ENCODE assay signal across 1 cellular context in the genomic region with DNA sequence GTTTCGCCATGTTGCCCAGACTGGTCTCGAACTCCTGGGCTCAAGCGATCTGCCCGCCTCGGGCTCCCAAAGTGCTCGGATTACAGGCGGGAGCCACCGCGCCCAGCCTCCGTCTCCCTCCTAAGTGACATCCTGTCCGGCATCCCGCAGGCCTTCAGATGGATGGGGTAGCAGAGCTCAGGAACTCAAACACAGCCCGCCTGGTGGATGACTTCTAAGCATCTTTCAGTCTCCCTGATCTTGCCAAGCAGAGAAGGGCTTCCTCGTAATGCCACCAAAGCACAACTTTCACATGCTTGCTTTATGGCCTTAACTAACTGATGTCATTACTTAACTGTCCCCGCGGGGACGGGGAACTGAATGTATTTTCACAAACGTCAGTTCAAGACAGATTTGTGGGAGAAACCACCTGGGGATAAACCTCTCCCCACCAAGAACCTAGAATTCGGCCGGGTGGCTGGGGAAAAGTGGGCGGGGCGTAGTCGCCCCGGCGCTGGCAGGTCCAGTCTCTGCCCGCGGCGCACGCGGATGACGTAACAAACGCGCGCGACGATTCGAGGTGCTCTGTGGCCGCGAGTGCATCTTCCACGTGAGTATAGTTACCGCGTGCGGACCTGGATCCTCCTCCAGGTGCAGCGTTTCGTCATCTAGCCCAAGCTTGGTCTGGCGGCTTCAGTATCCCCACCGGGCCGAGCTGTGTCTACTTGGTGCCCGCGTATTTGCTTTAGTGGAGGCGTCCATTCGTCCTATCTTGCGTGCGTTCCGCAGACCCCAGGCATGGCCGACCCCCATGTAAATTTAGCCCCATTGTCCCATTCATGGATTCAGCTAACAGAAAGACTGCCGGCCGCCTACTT.
TF ChIP-seq lines count a peak whose summit lies in the region.

A gene with protein sequence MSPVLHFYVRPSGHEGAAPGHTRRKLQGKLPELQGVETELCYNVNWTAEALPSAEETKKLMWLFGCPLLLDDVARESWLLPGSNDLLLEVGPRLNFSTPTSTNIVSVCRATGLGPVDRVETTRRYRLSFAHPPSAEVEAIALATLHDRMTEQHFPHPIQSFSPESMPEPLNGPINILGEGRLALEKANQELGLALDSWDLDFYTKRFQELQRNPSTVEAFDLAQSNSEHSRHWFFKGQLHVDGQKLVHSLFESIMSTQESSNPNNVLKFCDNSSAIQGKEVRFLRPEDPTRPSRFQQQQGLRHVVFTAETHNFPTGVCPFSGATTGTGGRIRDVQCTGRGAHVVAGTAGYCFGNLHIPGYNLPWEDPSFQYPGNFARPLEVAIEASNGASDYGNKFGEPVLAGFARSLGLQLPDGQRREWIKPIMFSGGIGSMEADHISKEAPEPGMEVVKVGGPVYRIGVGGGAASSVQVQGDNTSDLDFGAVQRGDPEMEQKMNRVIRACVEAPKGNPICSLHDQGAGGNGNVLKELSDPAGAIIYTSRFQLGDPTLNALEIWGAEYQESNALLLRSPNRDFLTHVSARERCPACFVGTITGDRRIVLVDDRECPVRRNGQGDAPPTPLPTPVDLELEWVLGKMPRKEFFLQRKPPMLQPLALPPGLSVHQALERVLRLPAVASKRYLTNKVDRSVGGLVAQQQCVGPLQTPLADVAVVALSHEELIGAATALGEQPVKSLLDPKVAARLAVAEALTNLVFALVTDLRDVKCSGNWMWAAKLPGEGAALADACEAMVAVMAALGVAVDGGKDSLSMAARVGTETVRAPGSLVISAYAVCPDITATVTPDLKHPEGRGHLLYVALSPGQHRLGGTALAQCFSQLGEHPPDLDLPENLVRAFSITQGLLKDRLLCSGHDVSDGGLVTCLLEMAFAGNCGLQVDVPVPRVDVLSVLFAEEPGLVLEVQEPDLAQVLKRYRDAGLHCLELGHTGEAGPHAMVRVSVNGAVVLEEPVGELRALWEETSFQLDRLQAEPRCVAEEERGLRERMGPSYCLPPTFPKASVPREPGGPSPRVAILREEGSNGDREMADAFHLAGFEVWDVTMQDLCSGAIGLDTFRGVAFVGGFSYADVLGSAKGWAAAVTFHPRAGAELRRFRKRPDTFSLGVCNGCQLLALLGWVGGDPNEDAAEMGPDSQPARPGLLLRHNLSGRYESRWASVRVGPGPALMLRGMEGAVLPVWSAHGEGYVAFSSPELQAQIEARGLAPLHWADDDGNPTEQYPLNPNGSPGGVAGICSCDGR (N-terminal part only) (plus strand): TSS at position 539 of the 857 bp plus-strand sequence. CDS start 4,649 bp downstream, outside the sequence.

TF ChIP-seq in K562, 482 proteins besides CTCF, POLR2A, EP300 and RAD21 (continued from another document and continues in another):
- TF ChIP-seq, protein P1, sequence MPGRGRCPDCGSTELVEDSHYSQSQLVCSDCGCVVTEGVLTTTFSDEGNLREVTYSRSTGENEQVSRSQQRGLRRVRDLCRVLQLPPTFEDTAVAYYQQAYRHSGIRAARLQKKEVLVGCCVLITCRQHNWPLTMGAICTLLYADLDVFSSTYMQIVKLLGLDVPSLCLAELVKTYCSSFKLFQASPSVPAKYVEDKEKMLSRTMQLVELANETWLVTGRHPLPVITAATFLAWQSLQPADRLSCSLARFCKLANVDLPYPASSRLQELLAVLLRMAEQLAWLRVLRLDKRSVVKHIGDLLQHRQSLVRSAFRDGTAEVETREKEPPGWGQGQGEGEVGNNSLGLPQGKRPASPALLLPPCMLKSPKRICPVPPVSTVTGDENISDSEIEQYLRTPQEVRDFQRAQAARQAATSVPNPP (IDR thresholded peaks at IDR 0.05; ENCODE audit: borderline replicate concordance, insufficient read depth, insufficient read length) = no peak
- TF ChIP-seq PTBP1 (IDR thresholded peaks at IDR 0.05; ENCODE audit: low read depth, low read length) (no peak), ZNF224 (CRISPR knock-in tag; IDR thresholded peaks at IDR 0.05) (no peak), PTTG1 (tag; IDR thresholded peaks at IDR 0.05; ENCODE audit: low read depth) (no peak), HDAC6 (IDR thresholded peaks at IDR 0.05; ENCODE audit: low read depth, low read length) (no peak), CREB1 (IDR thresholded peaks at IDR 0.05) (peak; percentile 96), CREB1 (CRISPR knock-in tag; IDR thresholded peaks at IDR 0.05) (peak; percentile 98), SRSF1 (IDR thresholded peaks at IDR 0.05; ENCODE audit: low read depth, low read length) (no peak), HOXB6 (CRISPR knock-in tag; IDR thresholded peaks at IDR 0.05; ENCODE audit: borderline replicate concordance) (no peak), ZNF41 (CRISPR knock-in tag; conservative IDR thresholded peaks at IDR 0.05) (no peak), MTA3 (IDR thresholded peaks at IDR 0.05; ENCODE audit: borderline replicate concordance) (no peak), EWSR1 (IDR thresholded peaks at IDR 0.05; ENCODE audit: borderline replicate concordance, low read depth, partially characterized antibody) (no peak), TRIM28 (IDR thresholded peaks at IDR 0.05) (no peak), HNRNPUL1 (IDR thresholded peaks at IDR 0.05; ENCODE audit: low read length) (no peak), ZNF282 (CRISPR knock-in tag; IDR thresholded peaks at IDR 0.05) (no peak), WHSC1 (IDR thresholded peaks at IDR 0.05; ENCODE audit: low read length) (no peak), KLF6 (CRISPR knock-in tag; IDR thresholded peaks at IDR 0.05; ENCODE audit: borderline replicate concordance) (no peak), STAG1 (CRISPR knock-in tag; IDR thresholded peaks at IDR 0.05; ENCODE audit: borderline replicate concordance) (no peak), ZNF165 (CRISPR knock-in tag; IDR thresholded peaks at IDR 0.05; ENCODE audit: borderline replicate concordance) (no peak), DACH1 (IDR thresholded peaks at IDR 0.05; ENCODE audit: partially characterized antibody) (no peak), CBFA2T3 (IDR thresholded peaks at IDR 0.05) (no peak), IRF2 (CRISPR knock-in tag; IDR thresholded peaks at IDR 0.05) (no peak), GABPA (tag; conservative IDR thresholded peaks at IDR 0.05; ENCODE audit: low read depth) (no peak), RFX1 (IDR thresholded peaks at IDR 0.05) (no peak)
- TF ChIP-seq, protein P2, sequence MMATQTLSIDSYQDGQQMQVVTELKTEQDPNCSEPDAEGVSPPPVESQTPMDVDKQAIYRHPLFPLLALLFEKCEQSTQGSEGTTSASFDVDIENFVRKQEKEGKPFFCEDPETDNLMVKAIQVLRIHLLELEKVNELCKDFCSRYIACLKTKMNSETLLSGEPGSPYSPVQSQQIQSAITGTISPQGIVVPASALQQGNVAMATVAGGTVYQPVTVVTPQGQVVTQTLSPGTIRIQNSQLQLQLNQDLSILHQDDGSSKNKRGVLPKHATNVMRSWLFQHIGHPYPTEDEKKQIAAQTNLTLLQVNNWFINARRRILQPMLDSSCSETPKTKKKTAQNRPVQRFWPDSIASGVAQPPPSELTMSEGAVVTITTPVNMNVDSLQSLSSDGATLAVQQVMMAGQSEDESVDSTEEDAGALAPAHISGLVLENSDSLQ (IDR thresholded peaks at IDR 0.05) = no peak
- TF ChIP-seq, protein P3, sequence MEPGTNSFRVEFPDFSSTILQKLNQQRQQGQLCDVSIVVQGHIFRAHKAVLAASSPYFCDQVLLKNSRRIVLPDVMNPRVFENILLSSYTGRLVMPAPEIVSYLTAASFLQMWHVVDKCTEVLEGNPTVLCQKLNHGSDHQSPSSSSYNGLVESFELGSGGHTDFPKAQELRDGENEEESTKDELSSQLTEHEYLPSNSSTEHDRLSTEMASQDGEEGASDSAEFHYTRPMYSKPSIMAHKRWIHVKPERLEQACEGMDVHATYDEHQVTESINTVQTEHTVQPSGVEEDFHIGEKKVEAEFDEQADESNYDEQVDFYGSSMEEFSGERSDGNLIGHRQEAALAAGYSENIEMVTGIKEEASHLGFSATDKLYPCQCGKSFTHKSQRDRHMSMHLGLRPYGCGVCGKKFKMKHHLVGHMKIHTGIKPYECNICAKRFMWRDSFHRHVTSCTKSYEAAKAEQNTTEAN (CRISPR knock-in tag; IDR thresholded peaks at IDR 0.05) = no peak
- TF ChIP-seq, protein P4, sequence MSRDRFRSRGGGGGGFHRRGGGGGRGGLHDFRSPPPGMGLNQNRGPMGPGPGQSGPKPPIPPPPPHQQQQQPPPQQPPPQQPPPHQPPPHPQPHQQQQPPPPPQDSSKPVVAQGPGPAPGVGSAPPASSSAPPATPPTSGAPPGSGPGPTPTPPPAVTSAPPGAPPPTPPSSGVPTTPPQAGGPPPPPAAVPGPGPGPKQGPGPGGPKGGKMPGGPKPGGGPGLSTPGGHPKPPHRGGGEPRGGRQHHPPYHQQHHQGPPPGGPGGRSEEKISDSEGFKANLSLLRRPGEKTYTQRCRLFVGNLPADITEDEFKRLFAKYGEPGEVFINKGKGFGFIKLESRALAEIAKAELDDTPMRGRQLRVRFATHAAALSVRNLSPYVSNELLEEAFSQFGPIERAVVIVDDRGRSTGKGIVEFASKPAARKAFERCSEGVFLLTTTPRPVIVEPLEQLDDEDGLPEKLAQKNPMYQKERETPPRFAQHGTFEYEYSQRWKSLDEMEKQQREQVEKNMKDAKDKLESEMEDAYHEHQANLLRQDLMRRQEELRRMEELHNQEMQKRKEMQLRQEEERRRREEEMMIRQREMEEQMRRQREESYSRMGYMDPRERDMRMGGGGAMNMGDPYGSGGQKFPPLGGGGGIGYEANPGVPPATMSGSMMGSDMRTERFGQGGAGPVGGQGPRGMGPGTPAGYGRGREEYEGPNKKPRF (IDR thresholded peaks at IDR 0.05; ENCODE audit: low read depth, low read length) = no peak
- TF ChIP-seq, protein P5, sequence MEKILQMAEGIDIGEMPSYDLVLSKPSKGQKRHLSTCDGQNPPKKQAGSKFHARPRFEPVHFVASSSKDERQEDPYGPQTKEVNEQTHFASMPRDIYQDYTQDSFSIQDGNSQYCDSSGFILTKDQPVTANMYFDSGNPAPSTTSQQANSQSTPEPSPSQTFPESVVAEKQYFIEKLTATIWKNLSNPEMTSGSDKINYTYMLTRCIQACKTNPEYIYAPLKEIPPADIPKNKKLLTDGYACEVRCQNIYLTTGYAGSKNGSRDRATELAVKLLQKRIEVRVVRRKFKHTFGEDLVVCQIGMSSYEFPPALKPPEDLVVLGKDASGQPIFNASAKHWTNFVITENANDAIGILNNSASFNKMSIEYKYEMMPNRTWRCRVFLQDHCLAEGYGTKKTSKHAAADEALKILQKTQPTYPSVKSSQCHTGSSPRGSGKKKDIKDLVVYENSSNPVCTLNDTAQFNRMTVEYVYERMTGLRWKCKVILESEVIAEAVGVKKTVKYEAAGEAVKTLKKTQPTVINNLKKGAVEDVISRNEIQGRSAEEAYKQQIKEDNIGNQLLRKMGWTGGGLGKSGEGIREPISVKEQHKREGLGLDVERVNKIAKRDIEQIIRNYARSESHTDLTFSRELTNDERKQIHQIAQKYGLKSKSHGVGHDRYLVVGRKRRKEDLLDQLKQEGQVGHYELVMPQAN (IDR thresholded peaks at IDR 0.05; ENCODE audit: borderline replicate concordance) = peak; percentile 98
- TF ChIP-seq, protein P6, sequence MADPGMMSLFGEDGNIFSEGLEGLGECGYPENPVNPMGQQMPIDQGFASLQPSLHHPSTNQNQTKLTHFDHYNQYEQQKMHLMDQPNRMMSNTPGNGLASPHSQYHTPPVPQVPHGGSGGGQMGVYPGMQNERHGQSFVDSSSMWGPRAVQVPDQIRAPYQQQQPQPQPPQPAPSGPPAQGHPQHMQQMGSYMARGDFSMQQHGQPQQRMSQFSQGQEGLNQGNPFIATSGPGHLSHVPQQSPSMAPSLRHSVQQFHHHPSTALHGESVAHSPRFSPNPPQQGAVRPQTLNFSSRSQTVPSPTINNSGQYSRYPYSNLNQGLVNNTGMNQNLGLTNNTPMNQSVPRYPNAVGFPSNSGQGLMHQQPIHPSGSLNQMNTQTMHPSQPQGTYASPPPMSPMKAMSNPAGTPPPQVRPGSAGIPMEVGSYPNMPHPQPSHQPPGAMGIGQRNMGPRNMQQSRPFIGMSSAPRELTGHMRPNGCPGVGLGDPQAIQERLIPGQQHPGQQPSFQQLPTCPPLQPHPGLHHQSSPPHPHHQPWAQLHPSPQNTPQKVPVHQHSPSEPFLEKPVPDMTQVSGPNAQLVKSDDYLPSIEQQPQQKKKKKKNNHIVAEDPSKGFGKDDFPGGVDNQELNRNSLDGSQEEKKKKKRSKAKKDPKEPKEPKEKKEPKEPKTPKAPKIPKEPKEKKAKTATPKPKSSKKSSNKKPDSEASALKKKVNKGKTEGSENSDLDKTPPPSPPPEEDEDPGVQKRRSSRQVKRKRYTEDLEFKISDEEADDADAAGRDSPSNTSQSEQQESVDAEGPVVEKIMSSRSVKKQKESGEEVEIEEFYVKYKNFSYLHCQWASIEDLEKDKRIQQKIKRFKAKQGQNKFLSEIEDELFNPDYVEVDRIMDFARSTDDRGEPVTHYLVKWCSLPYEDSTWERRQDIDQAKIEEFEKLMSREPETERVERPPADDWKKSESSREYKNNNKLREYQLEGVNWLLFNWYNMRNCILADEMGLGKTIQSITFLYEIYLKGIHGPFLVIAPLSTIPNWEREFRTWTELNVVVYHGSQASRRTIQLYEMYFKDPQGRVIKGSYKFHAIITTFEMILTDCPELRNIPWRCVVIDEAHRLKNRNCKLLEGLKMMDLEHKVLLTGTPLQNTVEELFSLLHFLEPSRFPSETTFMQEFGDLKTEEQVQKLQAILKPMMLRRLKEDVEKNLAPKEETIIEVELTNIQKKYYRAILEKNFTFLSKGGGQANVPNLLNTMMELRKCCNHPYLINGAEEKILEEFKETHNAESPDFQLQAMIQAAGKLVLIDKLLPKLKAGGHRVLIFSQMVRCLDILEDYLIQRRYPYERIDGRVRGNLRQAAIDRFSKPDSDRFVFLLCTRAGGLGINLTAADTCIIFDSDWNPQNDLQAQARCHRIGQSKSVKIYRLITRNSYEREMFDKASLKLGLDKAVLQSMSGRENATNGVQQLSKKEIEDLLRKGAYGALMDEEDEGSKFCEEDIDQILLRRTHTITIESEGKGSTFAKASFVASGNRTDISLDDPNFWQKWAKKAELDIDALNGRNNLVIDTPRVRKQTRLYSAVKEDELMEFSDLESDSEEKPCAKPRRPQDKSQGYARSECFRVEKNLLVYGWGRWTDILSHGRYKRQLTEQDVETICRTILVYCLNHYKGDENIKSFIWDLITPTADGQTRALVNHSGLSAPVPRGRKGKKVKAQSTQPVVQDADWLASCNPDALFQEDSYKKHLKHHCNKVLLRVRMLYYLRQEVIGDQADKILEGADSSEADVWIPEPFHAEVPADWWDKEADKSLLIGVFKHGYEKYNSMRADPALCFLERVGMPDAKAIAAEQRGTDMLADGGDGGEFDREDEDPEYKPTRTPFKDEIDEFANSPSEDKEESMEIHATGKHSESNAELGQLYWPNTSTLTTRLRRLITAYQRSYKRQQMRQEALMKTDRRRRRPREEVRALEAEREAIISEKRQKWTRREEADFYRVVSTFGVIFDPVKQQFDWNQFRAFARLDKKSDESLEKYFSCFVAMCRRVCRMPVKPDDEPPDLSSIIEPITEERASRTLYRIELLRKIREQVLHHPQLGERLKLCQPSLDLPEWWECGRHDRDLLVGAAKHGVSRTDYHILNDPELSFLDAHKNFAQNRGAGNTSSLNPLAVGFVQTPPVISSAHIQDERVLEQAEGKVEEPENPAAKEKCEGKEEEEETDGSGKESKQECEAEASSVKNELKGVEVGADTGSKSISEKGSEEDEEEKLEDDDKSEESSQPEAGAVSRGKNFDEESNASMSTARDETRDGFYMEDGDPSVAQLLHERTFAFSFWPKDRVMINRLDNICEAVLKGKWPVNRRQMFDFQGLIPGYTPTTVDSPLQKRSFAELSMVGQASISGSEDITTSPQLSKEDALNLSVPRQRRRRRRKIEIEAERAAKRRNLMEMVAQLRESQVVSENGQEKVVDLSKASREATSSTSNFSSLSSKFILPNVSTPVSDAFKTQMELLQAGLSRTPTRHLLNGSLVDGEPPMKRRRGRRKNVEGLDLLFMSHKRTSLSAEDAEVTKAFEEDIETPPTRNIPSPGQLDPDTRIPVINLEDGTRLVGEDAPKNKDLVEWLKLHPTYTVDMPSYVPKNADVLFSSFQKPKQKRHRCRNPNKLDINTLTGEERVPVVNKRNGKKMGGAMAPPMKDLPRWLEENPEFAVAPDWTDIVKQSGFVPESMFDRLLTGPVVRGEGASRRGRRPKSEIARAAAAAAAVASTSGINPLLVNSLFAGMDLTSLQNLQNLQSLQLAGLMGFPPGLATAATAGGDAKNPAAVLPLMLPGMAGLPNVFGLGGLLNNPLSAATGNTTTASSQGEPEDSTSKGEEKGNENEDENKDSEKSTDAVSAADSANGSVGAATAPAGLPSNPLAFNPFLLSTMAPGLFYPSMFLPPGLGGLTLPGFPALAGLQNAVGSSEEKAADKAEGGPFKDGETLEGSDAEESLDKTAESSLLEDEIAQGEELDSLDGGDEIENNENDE (IDR thresholded peaks at IDR 0.05; ENCODE audit: low read depth, low read length) = no peak
